In the genomic region with DNA sequence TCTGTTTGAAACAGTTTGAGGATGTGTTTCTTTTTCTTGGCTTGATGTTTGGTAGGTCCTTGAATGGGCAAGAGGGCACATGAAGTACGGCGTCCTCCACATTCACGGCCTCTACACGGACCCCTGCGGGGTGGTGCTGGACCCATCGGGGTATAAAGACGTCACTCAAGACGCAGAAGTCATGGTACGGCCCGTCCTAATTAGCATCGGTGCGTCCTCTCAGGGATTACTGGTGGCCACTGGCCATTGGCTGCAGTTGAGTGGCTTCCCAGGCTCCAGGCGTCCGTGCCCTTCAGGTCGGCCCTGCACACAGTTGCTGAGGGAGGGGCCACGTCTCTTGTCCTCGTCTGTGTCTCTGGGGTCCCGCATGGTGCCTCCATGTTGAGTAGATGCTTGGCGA, we compare ENCODE assay signal across 28 cellular contexts. TPM values are rescaled to one million over a fixed set of nuclear protein-coding genes. Genes with fewer than 3 reads are reported as not detected.
"Had no signal": no experiment of that assay in that cellular context is flagged by ENCODE, and none has a peak within 500 bp of the region (broad histone marks: within the 10 kb centered on the region; RNA-seq: fewer than 3 reads in every experiment).

No MANE protein-coding gene starts in this region.

- ATAC-seq: activated CD8-positive, alpha-beta memory T cell treated with anti-CD3 and anti-CD28 coated beads, Interleukin-2, amount 10 ng/mL, durations not matched to agents 7 days and 5 days; activated T-helper 17 cell treated with anti-CD3 and anti-CD28 coated beads, Interleukin-2, amount 50 U/mL, for 72 hours; Panc1 had no signal

- H3K4me1 Mint-ChIP-seq: activated B cell treated with CpG ODN at 0.5 μM for 24 hours had no signal

- H3K27me3 Mint-ChIP-seq: activated B cell treated with CpG ODN at 0.5 μM for 24 hours; activated CD4-positive, alpha-beta T cell treated with anti-CD3 and anti-CD28 coated beads, Interleukin-2, amount 10 ng/mL, durations not matched to agents 24 days and 14 days; activated CD8-positive, alpha-beta memory T cell treated with anti-CD3 and anti-CD28 coated beads, Interleukin-2, amount 10 ng/mL, durations not matched to agents 7 days and 5 days; activated naive CD8-positive, alpha-beta T cell; activated T-cell treated with anti-CD3 and anti-CD28 coated beads, Interleukin-2, amount 50 U/mL, for 24 hours; activated T-helper 17 cell treated with anti-CD3 and anti-CD28 coated beads, Interleukin-2, amount 50 U/mL, for 72 hours; brain had no signal

- H3K4me3 Mint-ChIP-seq: activated B cell treated with CpG ODN at 0.5 μM for 24 hours; activated CD4-positive, alpha-beta T cell treated with anti-CD3 and anti-CD28 coated beads, Interleukin-2, amount 10 ng/mL, durations not matched to agents 24 days and 14 days; activated CD8-positive, alpha-beta memory T cell treated with anti-CD3 and anti-CD28 coated beads, Interleukin-2, amount 10 ng/mL, durations not matched to agents 7 days and 5 days; activated naive CD4-positive, alpha-beta T cell treated with anti-CD3 and anti-CD28 coated beads for 36 hours; activated naive CD8-positive, alpha-beta T cell; activated T-cell treated with anti-CD3 and anti-CD28 coated beads, Interleukin-2, amount 50 U/mL, for 24 hours; activated T-helper 17 cell treated with anti-CD3 and anti-CD28 coated beads, Interleukin-2, amount 50 U/mL, for 72 hours; brain had no signal

- DNase-seq: activated B cell treated with CpG ODN at 0.5 μM for 24 hours; activated CD4-positive, alpha-beta T cell treated with anti-CD3 and anti-CD28 coated beads for 1 hour; activated CD4-positive, alpha-beta T cell treated with anti-CD3 and anti-CD28 coated beads, Interleukin-2, amount 10 ng/mL, durations not matched to agents 24 days and 14 days; activated CD4-positive, alpha-beta T cell treated with anti-CD3 and anti-CD28 coated beads, Interleukin-2, amount 50 U/mL, for 48 hours; activated CD8-positive, alpha-beta memory T cell treated with anti-CD3 and anti-CD28 coated beads, Interleukin-2, amount 10 ng/mL, durations not matched to agents 7 days and 5 days; activated gamma-delta T cell; activated naive CD4-positive, alpha-beta T cell treated with anti-CD3 and anti-CD28 coated beads for 36 hours; activated T-cell treated with anti-CD3 and anti-CD28 coated beads, Interleukin-2, amount 50 U/mL, for 24 hours; amygdala; Karpas-422; MM.1S; NCI-H1105; NCI-H1436; NCI-H187; NCI-H2081; NCI-H510A treated with DMSO at 0.1 percent for 48 hours; NCI-H69; NK-92 treated with Interleukin-12 subunit alpha and Interleukin-12 subunit beta, amount 100 ng/mL, for 24 hours; OCI-M1; RPMI8226; SHP77 treated with DMSO at 0.1 percent for 48 hours; T-helper 2 cell; T1000 had no signal

- H3K27ac Mint-ChIP-seq: activated B cell treated with CpG ODN at 0.5 μM for 24 hours; activated CD4-positive, alpha-beta T cell treated with anti-CD3 and anti-CD28 coated beads, Interleukin-2, amount 10 ng/mL, durations not matched to agents 24 days and 14 days; activated naive CD4-positive, alpha-beta T cell treated with anti-CD3 and anti-CD28 coated beads for 36 hours; activated naive CD8-positive, alpha-beta T cell; activated T-cell treated with anti-CD3 and anti-CD28 coated beads, Interleukin-2, amount 50 U/mL, for 24 hours had no signal

- H3K9me3 Mint-ChIP-seq: activated B cell treated with CpG ODN at 0.5 μM for 24 hours; activated CD4-positive, alpha-beta T cell treated with anti-CD3 and anti-CD28 coated beads, Interleukin-2, amount 10 ng/mL, durations not matched to agents 24 days and 14 days; activated naive CD4-positive, alpha-beta T cell treated with anti-CD3 and anti-CD28 coated beads for 36 hours; activated T-cell treated with anti-CD3 and anti-CD28 coated beads, Interleukin-2, amount 50 U/mL, for 24 hours; activated T-helper 17 cell treated with anti-CD3 and anti-CD28 coated beads, Interleukin-2, amount 50 U/mL, for 72 hours; brain had no signal

RNA-seq across cellular contexts. Expression of a gene that starts 45.8 kb away (rescaled TPM):
- total RNA-seq: activated CD4-positive, alpha-beta T cell treated with anti-CD3 and anti-CD28 coated beads, Interleukin-2, amount 10 ng/mL, durations not matched to agents 24 days and 14 days; activated CD8-positive, alpha-beta memory T cell treated with anti-CD3 and anti-CD28 coated beads, Interleukin-2, amount 10 ng/mL, durations not matched to agents 7 days and 5 days; activated naive CD4-positive, alpha-beta T cell treated with anti-CD3 and anti-CD28 coated beads for 36 hours; activated T-helper 17 cell treated with anti-CD3 and anti-CD28 coated beads, Interleukin-2, amount 50 U/mL, for 72 hours; astrocyte had no signal
